Comparison of ENCODE assay signal across 20 cellular contexts in genomic region chr16:15754821-15755534, GRCh38.
A peak's percentile ranks its signal among the peaks of the same experiment; 100 is the strongest.
DNase-seq lines count a peak whose midpoint lies in the region; FAIRE-seq and TF ChIP-seq lines count a peak whose summit lies in the region.
"Had no signal": no experiment of that assay in that cellular context is flagged by ENCODE, and none has a peak within 500 bp of the region (broad histone marks: within the 10 kb centered on the region; RNA-seq: fewer than 3 reads in every experiment).

No MANE protein-coding gene starts in this region.

- TF ChIP-seq CTCF in epithelial cell of esophagus (IDR thresholded peaks at IDR 0.05; ENCODE audit: insufficient read depth, low read depth, low read length, missing control alignments) (no peak), kidney (IDR thresholded peaks at IDR 0.05; ENCODE audit: borderline replicate concordance, extremely low read depth, insufficient read depth) (no peak), tibial artery (IDR thresholded peaks at IDR 0.05) (no peak)

- no peaks in the 10 kb centered on the region for H3K27me3 ChIP-seq in tibial artery
- H3K27me3 ChIP-seq in CD8-positive, alpha-beta memory T cell (ENCODE audit: insufficient read depth, low read length, poor library complexity, severe bottlenecking): no peaks in the 10 kb centered on the region
- H3K27me3 ChIP-seq: MG63, SJCRH30 had no signal

- no peak overlapping the region for H3K27ac Mint-ChIP-seq in CD8-positive, alpha-beta memory T cell

- H3K9me3 Mint-ChIP-seq in CD8-positive, alpha-beta memory T cell: peaks cover 0 to 2% (median 0%) of the 10 kb centered on the region in 5 donors

- no peak overlapping the region for H3K27ac ChIP-seq in kidney (ENCODE audit: low read depth in 2 of 2, low read length in 2 of 2)
- peak overlapping the region; percentile 16 to 61 for H3K27ac ChIP-seq in tibial artery
- H3K27ac ChIP-seq in CD8-positive, alpha-beta memory T cell (ENCODE audit: low read depth, low read length): no peak overlapping the region
- H3K27ac ChIP-seq: 22Rv1, SJCRH30 had no signal

- H3K4me1 ChIP-seq in kidney (ENCODE audit: control insufficient read depth in 1 of 2, insufficient read depth in 1 of 2, low read depth in 1 of 2, low read length in 2 of 2) (no peaks in the 10 kb centered on the region), tibial artery (peaks cover 0 to 6% (median 0%) of the 10 kb centered on the region in 4 donors)
- H3K4me1 ChIP-seq in CD8-positive, alpha-beta memory T cell (ENCODE audit: insufficient read depth, low read length): no peaks in the 10 kb centered on the region
- H3K4me1 ChIP-seq: SJCRH30 had no signal

- DNase-seq in NCI-H345 (lab: John Stamatoyannopoulos, UW) (peak; percentile 6), NCI-H345 treated with DMSO at 0.1 percent for 48 hours (lab: John Stamatoyannopoulos, UW; ENCODE audit: unreplicated experiment) (no peak), epithelial cell of esophagus (ENCODE audit: low read depth) (peak; percentile 68), kidney (peak; percentile 4), tibial artery (no peak), GF-D8 (lab: John Stamatoyannopoulos, UW) (no peak)
- DNase-seq in CD8-positive, alpha-beta memory T cell: no peak
- DNase-seq in effector CD4-positive, alpha-beta T cell: no peak
- DNase-seq: C1 segment of cervical spinal cord, GDM1, MG63, NCI-H1048, NCI-H1417 treated with DMSO at 0.1 percent for 48 hours, NCI-H187, NCI-H2107, NCI-H510A treated with DMSO at 0.1 percent for 48 hours, NCI-H748 treated with DMSO at 0.1 percent for 48 hours, SJCRH30 had no signal

- FAIRE-seq in kidney (lab: Jason Lieb, UNC): no peak
- FAIRE-seq: H54 had no signal

- H3K4me1 Mint-ChIP-seq in CD8-positive, alpha-beta memory T cell: peaks cover 0 to 1% (median 0%) of the 10 kb centered on the region in 3 donors

- H3K9me3 ChIP-seq in kidney (ENCODE audit: control insufficient read depth in 1 of 2, low read length in 2 of 2) (no peaks in the 10 kb centered on the region), tibial artery (no peaks in the 10 kb centered on the region)
- H3K9me3 ChIP-seq in CD8-positive, alpha-beta memory T cell (ENCODE audit: low read length): no peaks in the 10 kb centered on the region
- H3K9me3 ChIP-seq: MG63, SJCRH30 had no signal

- H3K4me3 ChIP-seq in epithelial cell of esophagus (ENCODE audit: low read length): no peak overlapping the region
- no peak overlapping the region for H3K4me3 ChIP-seq in kidney (ENCODE audit: low read length in 2 of 2)
- H3K4me3 ChIP-seq in tibial artery: no peak overlapping the region
- no peak overlapping the region for H3K4me3 ChIP-seq in CD8-positive, alpha-beta memory T cell (ENCODE audit: low read length)
- H3K4me3 ChIP-seq: MG63, SJCRH30 had no signal

- CTCF ChIA-PET in CD8-positive, alpha-beta memory T cell (lab: Charles Lee): no interaction called here

- H3K36me3 ChIP-seq in kidney (ENCODE audit: control insufficient read depth in 1 of 2, insufficient read depth in 2 of 2, low read length in 2 of 2) (no peaks in the 10 kb centered on the region), tibial artery (peaks cover 89 to 99% (median 91%) of the 10 kb centered on the region in 3 donors)
- H3K36me3 ChIP-seq in CD8-positive, alpha-beta memory T cell (ENCODE audit: insufficient read depth, low read length): no peaks in the 10 kb centered on the region
- H3K36me3 ChIP-seq: MG63, SJCRH30 had no signal

- intact Hi-C loops in kidney (cut with DNase I): no loop called here
- intact Hi-C loops in tibial artery (cut with DNase I; ENCODE audit: low total_unique reads): no loop called here

- no peak overlapping the region for H3K9ac ChIP-seq in kidney (ENCODE audit: low read length in 2 of 2)

- POLR2A ChIA-PET in CD8-positive, alpha-beta memory T cell (lab: Charles Lee): no interaction called here

- no peak overlapping the region for H3K4me3 Mint-ChIP-seq in CD8-positive, alpha-beta memory T cell

- no peaks in the 10 kb centered on the region for H3K36me3 Mint-ChIP-seq in CD8-positive, alpha-beta memory T cell

- peaks cover 4 to 10% of the 10 kb centered on the region in 2 donors for H3K27me3 Mint-ChIP-seq in CD8-positive, alpha-beta memory T cell

Comparison
In these comparisons a context has a peak if more than half of its experiments do, and no peak if none do; other contexts are left out.
1. DNase-seq: peak in NCI-H345 (single experiment), epithelial cell of esophagus (single experiment) and kidney (single experiment); none in NCI-H345 treated with DMSO at 0.1 percent for 48 hours (single experiment), tibial artery (0 of 2), GF-D8 (single experiment), CD8-positive, alpha-beta memory T cell (0 of 5) and effector CD4-positive, alpha-beta T cell (single experiment).
2. H3K27ac ChIP-seq: peak in tibial artery (2 of 2); none in kidney (0 of 2) and CD8-positive, alpha-beta memory T cell (single experiment).